ENCODE assay signal across 23 cellular contexts in the genomic region with DNA sequence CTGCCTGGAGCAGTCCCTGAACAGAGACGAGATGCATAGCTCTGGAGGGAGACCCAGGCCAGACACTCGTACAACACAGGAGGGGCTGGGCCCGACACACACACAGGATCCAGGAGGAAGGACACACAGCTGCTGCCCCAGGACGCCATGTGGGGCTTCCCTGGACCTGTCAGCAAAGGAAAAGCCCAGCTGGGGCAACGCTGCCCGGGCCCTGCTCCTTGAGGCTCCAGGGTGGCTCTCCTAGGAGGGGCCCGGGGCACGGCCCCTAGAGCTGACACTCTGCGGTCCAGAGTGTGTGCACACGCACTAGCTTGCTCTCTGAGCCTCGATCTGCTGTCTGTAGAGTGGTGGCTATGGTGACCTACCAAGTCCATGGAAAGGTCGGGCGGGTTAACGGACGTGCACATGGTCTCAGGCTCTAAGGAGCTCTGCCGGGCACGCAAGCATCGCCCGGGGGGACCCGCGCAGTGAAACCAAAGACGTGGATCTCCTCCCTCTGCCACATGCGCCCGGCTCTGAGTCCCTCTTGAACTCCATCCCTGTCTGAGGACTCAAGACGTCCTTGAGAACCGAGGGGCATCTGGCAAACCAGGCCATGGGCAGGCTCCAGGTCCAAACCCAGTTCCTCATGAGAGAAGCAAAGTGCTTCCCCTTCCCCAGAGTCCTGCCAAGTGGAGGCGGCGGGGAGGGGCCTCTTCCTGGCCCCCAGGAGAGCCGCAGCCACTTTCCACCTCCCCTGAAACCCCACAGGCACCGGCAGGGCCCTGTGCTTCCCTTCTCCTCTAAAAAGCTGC.
A peak's percentile ranks its signal among the peaks of the same experiment; 100 is the strongest.
DNase-seq lines count a peak whose midpoint lies in the region; ATAC-seq, FAIRE-seq and TF ChIP-seq lines count a peak whose summit lies in the region.
"Had no signal": no experiment of that assay in that cellular context is flagged by ENCODE, and none has a peak within 500 bp of the region (broad histone marks: within the 10 kb centered on the region; RNA-seq: fewer than 3 reads in every experiment).

No MANE protein-coding gene starts in this region.

- no peak for TF ChIP-seq RAD21 in IMR-90 (IDR thresholded peaks at IDR 0.05; ENCODE audit: low read length)

- no peak for ATAC-seq in IMR-90 (ENCODE audit: low read depth)
- no peak for ATAC-seq in heart left ventricle
- ATAC-seq in HG02973 (IDR thresholded peaks at IDR 0.05; ENCODE audit: unreplicated experiment), result no peak
- ATAC-seq: activated T-cell treated with anti-CD3 and anti-CD28 coated beads, Interleukin-2, amount 50 U/mL, for 4 hours; mucosa of descending colon had no signal

- CTCF ChIA-PET in IMR-90 (lab: Yijun Ruan, JAX), result no interaction called here

- H3K4me2 ChIP-seq in BLaER1 (peak overlapping the region; percentile 95), IMR-90 (ENCODE audit: low read depth, low read length) (no peak overlapping the region)

- peak overlapping the region; percentile 65 for H2AK9ac ChIP-seq in IMR-90 (replicated peaks; ENCODE audit: low read depth, low read length, poor library complexity)

- no peak overlapping the region for H3K14ac ChIP-seq in IMR-90 (replicated peaks; ENCODE audit: low read depth, low read length)

- dilution Hi-C loops in IMR-90 (cut with HindIII; ENCODE audit: low sequenced_read_pairs, unreplicated experiment), result no loop called here

- H3K4ac ChIP-seq in IMR-90 (ENCODE audit: low read depth, low read length), result no peak overlapping the region

- peaks cover 75% of the 10 kb centered on the region for H4K20me1 ChIP-seq in BLaER1
- no peaks in the 10 kb centered on the region; the same call in 1 of the 2 replicates for H4K20me1 ChIP-seq in IMR-90 (ENCODE audit: insufficient read depth, low read length)

- H3K9me3 ChIP-seq in BLaER1 (no peaks in the 10 kb centered on the region), IMR-90 (ENCODE audit: control insufficient read depth, insufficient read depth, low read length) (no peaks in the 10 kb centered on the region), heart left ventricle (no peaks in the 10 kb centered on the region)
- H3K9me3 ChIP-seq: mucosa of descending colon, transverse colon had no signal

- TF ChIP-seq CTCF in IMR-90 (conservative IDR thresholded peaks at IDR 0.05; ENCODE audit: low read depth, low read length) (no peak), heart left ventricle (IDR thresholded peaks at IDR 0.05) (no peak)

- H3K4me3 ChIP-seq in BLaER1 (no peak overlapping the region), IMR-90 (ENCODE audit: insufficient read depth, low read depth, low read length) (no peak overlapping the region), heart left ventricle (no peak overlapping the region)
- H3K4me3 ChIP-seq: mucosa of descending colon, transverse colon had no signal

- H3K9ac ChIP-seq in BLaER1 (0 out of 2 replicates have a peak overlapping the region, but pooled peaks have one; percentile 40), IMR-90 (ENCODE audit: low read depth, low read length) (no peak overlapping the region)
- H3K9ac ChIP-seq: parathyroid adenoma had no signal

- H4K91ac ChIP-seq in IMR-90 (ENCODE audit: insufficient read depth, low read depth, low read length), result no peak overlapping the region

- H4K5ac ChIP-seq in IMR-90 (ENCODE audit: low read depth, low read length), result no peak overlapping the region

- peaks cover 2% of the 10 kb centered on the region; the same call in 1 of the 2 replicates for H3K9me1 ChIP-seq in IMR-90 (ENCODE audit: insufficient read depth, low read length)

- H4K8ac ChIP-seq in IMR-90 (ENCODE audit: low read depth in 2 of 2, low read length in 2 of 2), result no peak overlapping the region

- H2AFZ ChIP-seq in IMR-90 (replicated peaks; ENCODE audit: low read length, poor library complexity), result no peak overlapping the region
- H2AFZ ChIP-seq: parathyroid adenoma had no signal

- no peak overlapping the region for H2BK5ac ChIP-seq in IMR-90 (ENCODE audit: low read depth, low read length, poor library complexity, severe bottlenecking)

- H3K56ac ChIP-seq in IMR-90 (ENCODE audit: extremely low read depth, insufficient read depth, low read length), result no peak overlapping the region

- H3K4me1 ChIP-seq in BLaER1 (peaks cover 84% of the 10 kb centered on the region), IMR-90 (ENCODE audit: control insufficient read depth, insufficient read depth, low read length) (no peaks in the 10 kb centered on the region), heart left ventricle (peaks cover 0 to 32% (median 7%) of the 10 kb centered on the region in 12 donors)
- H3K4me1 ChIP-seq: parathyroid adenoma had no signal

- no peak for FAIRE-seq in GM12892 (lab: Jason Lieb, UNC)
- FAIRE-seq: G401.6, GM19239 had no signal

- no peak overlapping the region for H3K23ac ChIP-seq in IMR-90 (ENCODE audit: low read depth, low read length)

- no TSS peak for BruUV-seq in IMR-90 (replicated peaks; lab: Mats Ljungman, UMichigan)

- no peak overlapping the region for H3K18ac ChIP-seq in IMR-90 (ENCODE audit: low read depth, low read length)

- intact Hi-C loops in IMR-90 (cut with micrococcal nuclease) (no loop called here), heart left ventricle (cut with DNase I) (no loop called here), posterior vena cava (cut with DNase I) (no loop called here)

- H2BK15ac ChIP-seq in IMR-90 (ENCODE audit: low read depth, low read length), result no peak overlapping the region

- no peaks in the 10 kb centered on the region for H3K27me3 ChIP-seq in BLaER1
- no peaks in the 10 kb centered on the region for H3K27me3 ChIP-seq in IMR-90 (ENCODE audit: control insufficient read depth, insufficient read depth, low read length)
- H3K27me3 ChIP-seq in heart left ventricle, result no peaks in the 10 kb centered on the region
- H3K27me3 ChIP-seq: transverse colon had no signal

- H2BK20ac ChIP-seq in IMR-90 (ENCODE audit: low read depth, low read length), result no peak overlapping the region

- DNase-seq in IMR-90, result no peak
- DNase-seq in heart left ventricle, result peak in 3 of 5 donors; percentile 16 to 42 (median 16)
- DNase-seq in posterior vena cava (ENCODE audit: low spot score), result peak; percentile 75
- no peak for DNase-seq in activated CD8-positive, alpha-beta memory T cell treated with anti-CD3 and anti-CD28 coated beads, Interleukin-2, amount 50 U/mL, for 48 hours
- no peak for DNase-seq in HUDEP-2 (lab: John Stamatoyannopoulos, UW; ENCODE audit: unreplicated experiment in 76 of 76)
- DNase-seq in GM12892 (ENCODE audit: insufficient read length), result no peak
- DNase-seq: activated CD4-positive, alpha-beta T cell treated with anti-CD3 and anti-CD28 coated beads for 48 hours; activated gamma-delta T cell treated with Interleukin-2 at 50 U/mL for 16 hours; activated T-cell treated with anti-CD3 and anti-CD28 coated beads, Interleukin-2, amount 50 U/mL, for 4 hours; COR-L47; DMS53; H7; islet precursor cell; Karpas-422; NCI-H1436; T-helper 2 cell; transverse colon had no signal

- WGBS in IMR-90 (ENCODE audit: extremely low coverage in 2 of 2, insufficient read length in 1 of 2), 2 experiments, result 83% methylated on average over 7 of the region's 30 CpGs; no CpG with 5 or more reads in 1 of the 2 experiments
- 91 to 95% (median 93%) methylated on average over 26 to 30 of the region's 30 CpGs for WGBS in heart left ventricle, 4 donors

- in situ Hi-C loops in IMR-90 (cut with MboI; ENCODE audit: low sequenced_read_pairs), result no loop called here

- H3K36me3 ChIP-seq in BLaER1 (peaks cover 80% of the 10 kb centered on the region), IMR-90 (ENCODE audit: control insufficient read depth, insufficient read depth, low read length) (peaks cover 2% of the 10 kb centered on the region; the same call in 1 of the 2 replicates), heart left ventricle (no peaks in the 10 kb centered on the region)
- H3K36me3 ChIP-seq: transverse colon had no signal

- H2BK120ac ChIP-seq in IMR-90 (ENCODE audit: low read depth, low read length), result no peak overlapping the region

- no peak overlapping the region for H2AK5ac ChIP-seq in IMR-90 (ENCODE audit: low read depth, low read length)

- peak overlapping the region; percentile 85 for H3K27ac ChIP-seq in BLaER1
- no peak overlapping the region for H3K27ac ChIP-seq in IMR-90 (ENCODE audit: insufficient read depth, low read length)
- H3K27ac ChIP-seq in heart left ventricle, result no peak overlapping the region
- H3K27ac ChIP-seq: parathyroid adenoma, transverse colon had no signal

- no peak for TF ChIP-seq POLR2A in IMR-90 (IDR thresholded peaks at IDR 0.05; ENCODE audit: low read depth, low read length)
- TF ChIP-seq POLR2A in heart left ventricle (IDR thresholded peaks at IDR 0.05), result no peak
- no peak for TF ChIP-seq POLR2A in GM12892 (IDR thresholded peaks at IDR 0.05; ENCODE audit: low read depth, low read length)

- POLR2A ChIA-PET in IMR-90 (lab: Charles Lee; ENCODE audit: unreplicated experiment), result no interaction called here

- peaks cover 0 to 5% of the 10 kb centered on the region in 2 experiments; a peak in 1 of 4 replicates for H3K79me1 ChIP-seq in IMR-90 (ENCODE audit: low read depth in 1 of 2, low read length in 2 of 2)

TF ChIP-seq in IMR-90, 13 proteins besides CTCF, POLR2A, EP300 and RAD21 (continues in another document):
- TF ChIP-seq MAZ (IDR thresholded peaks at IDR 0.05; ENCODE audit: borderline replicate concordance, low read depth, low read length) (no peak), SMC3 (IDR thresholded peaks at IDR 0.05; ENCODE audit: low read depth, low read length) (no peak), CHD1 (IDR thresholded peaks at IDR 0.05; ENCODE audit: low read depth, low read length) (no peak), MXI1 (IDR thresholded peaks at IDR 0.05; ENCODE audit: borderline replicate concordance, low read depth, low read length) (no peak), BHLHE40 (IDR thresholded peaks at IDR 0.05; ENCODE audit: low read depth, low read length) (no peak), RCOR1 (IDR thresholded peaks at IDR 0.05; ENCODE audit: insufficient replicate concordance, low read length) (no peak), USF2 (IDR thresholded peaks at IDR 0.05; ENCODE audit: low read depth, low read length) (no peak), RFX5 (IDR thresholded peaks at IDR 0.05; ENCODE audit: low read depth, low read length) (no peak), CEBPB (IDR thresholded peaks at IDR 0.05; ENCODE audit: low read depth, low read length) (no peak)

Comparison
In these comparisons a context has a peak if more than half of its experiments do, and no peak if none do; other contexts are left out.
1. DNase-seq: peak in heart left ventricle (3 of 5) and posterior vena cava (single experiment); none in IMR-90 (single experiment), activated CD8-positive, alpha-beta memory T cell treated with anti-CD3 and anti-CD28 coated beads, Interleukin-2, amount 50 U/mL, for 48 hours (single experiment), HUDEP-2 (0 of 76) and GM12892 (single experiment).